8 cellular contexts compared by ENCODE assay signal in genomic region chr11:68840661-68841653, GRCh38. TPM values are rescaled to one million over a fixed set of nuclear protein-coding genes. Genes with fewer than 3 reads are reported as not detected.
DNase-seq lines count a peak whose midpoint lies in the region; ATAC-seq and TF ChIP-seq lines count a peak whose summit lies in the region.

No MANE protein-coding gene starts in this region.

- peak overlapping the region; percentile 92 for H3K27ac Mint-ChIP-seq in activated naive CD8-positive, alpha-beta T cell treated with anti-CD3 and anti-CD28 coated beads for 36 hours

- H3K4me3 ChIP-seq in rectal smooth muscle tissue (ENCODE audit: low read length) (peak overlapping the region; percentile 93), WERI-Rb-1 (ENCODE audit: low read depth, low read length) (no peak overlapping the region)

- H3K4me3 Mint-ChIP-seq in activated naive CD8-positive, alpha-beta T cell treated with anti-CD3 and anti-CD28 coated beads for 36 hours: peak overlapping the region; percentile 81

- H3K27me3 Mint-ChIP-seq in activated naive CD8-positive, alpha-beta T cell treated with anti-CD3 and anti-CD28 coated beads for 36 hours: no peaks in the 10 kb centered on the region

- intact Hi-C loops in left cardiac atrium (cut with DNase I): loop anchor here in 1 of 2 donors (5.0 kb wide), 1 partner anchor 64 kb away; no protein-coding TSS in a partner anchor

- TF ChIP-seq CTCF in WERI-Rb-1 (IDR thresholded peaks at IDR 0.05; ENCODE audit: low read depth, low read length): no peak

- no peaks in the 10 kb centered on the region for H3K9me3 Mint-ChIP-seq in activated naive CD8-positive, alpha-beta T cell treated with anti-CD3 and anti-CD28 coated beads for 36 hours

- H3K27me3 ChIP-seq in rectal smooth muscle tissue (ENCODE audit: control insufficient read depth, insufficient read depth, low read length) (no peaks in the 10 kb centered on the region), WERI-Rb-1 (ENCODE audit: insufficient read depth, low read depth, severe bottlenecking) (no peaks in the 10 kb centered on the region)

- H3K27ac ChIP-seq in rectal smooth muscle tissue (ENCODE audit: low read depth, low read length): peak overlapping the region; percentile 98
- H3K27ac ChIP-seq in WERI-Rb-1: no peak overlapping the region

- peak overlapping the region; percentile 90 for H3K9ac ChIP-seq in rectal smooth muscle tissue (ENCODE audit: low read length)

- ATAC-seq in left cardiac atrium: peak; percentile 9 to 42
- no peak for ATAC-seq in HG03025 (IDR thresholded peaks at IDR 0.05; ENCODE audit: low FRiP score, unreplicated experiment)

- no peaks in the 10 kb centered on the region for H3K36me3 Mint-ChIP-seq in activated naive CD8-positive, alpha-beta T cell treated with anti-CD3 and anti-CD28 coated beads for 36 hours

- peaks cover 4% of the 10 kb centered on the region for H3K36me3 ChIP-seq in rectal smooth muscle tissue (ENCODE audit: control insufficient read depth, insufficient read depth, low read length)
- H3K36me3 ChIP-seq in WERI-Rb-1: no peaks in the 10 kb centered on the region

- DNase-seq in NCI-H1092 (lab: John Stamatoyannopoulos, UW): peak; percentile 14
- DNase-seq in NCI-H1092 treated with DMSO at 0.1 percent for 48 hours (lab: John Stamatoyannopoulos, UW): no peak
- DNase-seq in NCI-H2196 treated with DMSO at 0.1 percent for 48 hours (lab: John Stamatoyannopoulos, UW; ENCODE audit: unreplicated experiment): peak; percentile 21
- peak; percentile 32 for DNase-seq in activated naive CD8-positive, alpha-beta T cell treated with anti-CD3 and anti-CD28 coated beads for 36 hours
- DNase-seq in left cardiac atrium: peak; percentile 76
- no peak for DNase-seq in WERI-Rb-1

- peaks cover 10% of the 10 kb centered on the region for H3K9me3 ChIP-seq in WERI-Rb-1 (ENCODE audit: severe bottlenecking)

- H3K4me1 ChIP-seq in rectal smooth muscle tissue (ENCODE audit: control insufficient read depth, insufficient read depth, low read length): peaks cover 32% of the 10 kb centered on the region

- peaks cover 46% of the 10 kb centered on the region for H3K4me1 Mint-ChIP-seq in activated naive CD8-positive, alpha-beta T cell treated with anti-CD3 and anti-CD28 coated beads for 36 hours

RNA-seq across cellular contexts. Expression of gene CPT1A, which starts 0.8 kb away (rescaled TPM):
- total RNA-seq in activated naive CD8-positive, alpha-beta T cell treated with anti-CD3 and anti-CD28 coated beads for 36 hours: 10 to 100 TPM; 12.8 to 15.4 TPM
- 10 to 100 TPM; 56.6 to 63.5 TPM for total RNA-seq in left cardiac atrium

Comparison
In these comparisons a context has a peak if more than half of its experiments do, and no peak if none do; other contexts are left out.
1. DNase-seq: peak in NCI-H1092 (single experiment), NCI-H2196 treated with DMSO at 0.1 percent for 48 hours (single experiment), activated naive CD8-positive, alpha-beta T cell treated with anti-CD3 and anti-CD28 coated beads for 36 hours (single experiment) and left cardiac atrium (single experiment); none in NCI-H1092 treated with DMSO at 0.1 percent for 48 hours (single experiment) and WERI-Rb-1 (single experiment).